Comparison of ENCODE assay signal across 9 cellular contexts in the genomic region with DNA sequence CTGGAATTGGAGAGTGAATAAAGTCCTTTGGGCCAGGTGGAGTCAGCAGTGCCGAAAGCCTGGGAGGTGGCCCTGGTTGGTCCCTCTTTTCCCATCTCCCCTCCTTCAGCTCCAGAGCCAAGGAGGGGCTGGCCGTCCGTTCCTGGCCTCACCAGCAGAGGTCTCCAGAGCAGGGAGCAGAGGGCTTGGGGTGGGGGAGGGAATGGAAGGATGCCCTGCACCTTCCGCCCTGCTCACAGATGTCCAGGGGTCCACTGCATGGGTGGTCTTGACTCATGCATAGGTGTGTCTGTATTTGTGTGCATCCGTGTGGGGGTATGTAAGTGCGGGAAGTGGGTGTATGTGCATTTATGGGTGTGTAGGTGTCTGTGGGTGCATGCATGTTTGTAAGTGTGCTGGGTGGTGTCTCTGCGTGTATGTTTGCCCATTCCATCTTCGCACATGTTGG.
DNase-seq lines count a peak whose midpoint lies in the region; ATAC-seq and TF ChIP-seq lines count a peak whose summit lies in the region.
"Had no signal": no experiment of that assay in that cellular context is flagged by ENCODE, and none has a peak within 500 bp of the region (broad histone marks: within the 10 kb centered on the region; RNA-seq: fewer than 3 reads in every experiment).

No MANE protein-coding gene starts in this region.

- no peak overlapping the region for H3K4me2 ChIP-seq in fibroblast of lung (ENCODE audit: extremely low read depth, insufficient read depth, low read length)

- H3K36me3 ChIP-seq in fibroblast of lung (ENCODE audit: control insufficient read depth, insufficient read depth, low read length) = no peaks in the 10 kb centered on the region
- no peaks in the 10 kb centered on the region for H3K36me3 ChIP-seq in uterus

- TF ChIP-seq POLR2A in uterus (IDR thresholded peaks at IDR 0.05) = no peak

- peak; percentile 26 to 59 (median 46) for DNase-seq in NCI-H1417 (lab: John Stamatoyannopoulos, UW)
- DNase-seq in NCI-H1417 treated with DMSO at 0.1 percent for 48 hours (lab: John Stamatoyannopoulos, UW) = no peak
- DNase-seq in LoVo (ENCODE audit: low spot score) = peak; percentile 24
- peak; percentile 39 for DNase-seq in activated CD8-positive, alpha-beta memory T cell treated with anti-CD3 and anti-CD28 coated beads, Interleukin-2, amount 50 U/mL, for 4 hours
- DNase-seq in fibroblast of lung (ENCODE audit: low read depth in 2 of 2) = peak; percentile 43 to 65
- DNase-seq in uterus = peak; percentile 72 to 75

- H3K9me3 ChIP-seq in fibroblast of lung (ENCODE audit: control insufficient read depth, insufficient read depth, low read depth, low read length) (no peaks in the 10 kb centered on the region), uterus (no peaks in the 10 kb centered on the region)

- peaks cover 13% of the 10 kb centered on the region for H3K36me3 Mint-ChIP-seq in nephron (ENCODE audit: low read depth)

- no peaks in the 10 kb centered on the region for H4K20me1 ChIP-seq in fibroblast of lung (ENCODE audit: control insufficient read depth, extremely low read depth, insufficient read depth, low read length)

- no peak overlapping the region for H3K4me3 Mint-ChIP-seq in nephron
- H3K4me3 Mint-ChIP-seq: stimulated activated naive CD8-positive, alpha-beta T cell treated with anti-CD3 and anti-CD28 coated beads, Interleukin-15, Interleukin-2, amounts not matched to agents 100 ng/mL and 50 ng/mL, for 24 hours had no signal

- H3K4me1 ChIP-seq in fibroblast of lung (ENCODE audit: control insufficient read depth, extremely low read depth, insufficient read depth, low read length) (peaks cover 2% of the 10 kb centered on the region), uterus (peaks cover 0 to 5% of the 10 kb centered on the region in 2 donors)

- intact Hi-C loops in uterus (cut with DNase I; ENCODE audit: low total_unique reads) = loop anchor here (5.0 kb wide), 1 partner anchor 198 kb away; no protein-coding TSS in a partner anchor

- H2AFZ ChIP-seq in fibroblast of lung (ENCODE audit: low read length) = no peak overlapping the region

- H3K27me3 ChIP-seq in fibroblast of lung (ENCODE audit: control insufficient read depth, insufficient read depth, low read length) (no peaks in the 10 kb centered on the region), uterus (no peaks in the 10 kb centered on the region)

- TF ChIP-seq CTCF in fibroblast of lung (conservative IDR thresholded peaks at IDR 0.05 in 1 of 2, IDR thresholded peaks at IDR 0.05 in 1 of 2; ENCODE audit: low read depth in 1 of 2, low read length in 2 of 2) (peak; percentile 69 to 88), nephron (IDR thresholded peaks at IDR 0.05; ENCODE audit: unreplicated experiment in 3 of 3) (peak; percentile 71 to 78 (median 72)), uterus (IDR thresholded peaks at IDR 0.05) (peak; percentile 83 to 92 (median 89))

- H3K4me1 Mint-ChIP-seq in nephron = peaks cover 52% of the 10 kb centered on the region

- no peak overlapping the region for H3K4me3 ChIP-seq in fibroblast of lung (replicated peaks in 1 of 4; ENCODE audit: control extremely low read depth in 1 of 4, insufficient read depth in 1 of 4, low read depth in 3 of 4, low read length in 4 of 4)
- H3K4me3 ChIP-seq in uterus = no peak overlapping the region

- no peak overlapping the region for H3K9ac ChIP-seq in fibroblast of lung (ENCODE audit: insufficient read depth, low read length)

- H3K79me2 ChIP-seq in fibroblast of lung (ENCODE audit: control insufficient read depth, insufficient read depth, low read length) = no peaks in the 10 kb centered on the region

- H3K27ac Mint-ChIP-seq in nephron = peak overlapping the region; percentile 70 to 79 (median 77)
- H3K27ac Mint-ChIP-seq: stimulated activated naive CD8-positive, alpha-beta T cell treated with anti-CD3 and anti-CD28 coated beads, Interleukin-15, Interleukin-2, amounts not matched to agents 100 ng/mL and 50 ng/mL, for 24 hours had no signal

- H3K27me3 Mint-ChIP-seq in nephron (ENCODE audit: low read depth) = peaks cover 12% of the 10 kb centered on the region
- H3K27me3 Mint-ChIP-seq: stimulated activated naive CD8-positive, alpha-beta T cell treated with anti-CD3 and anti-CD28 coated beads, Interleukin-15, Interleukin-2, amounts not matched to agents 100 ng/mL and 50 ng/mL, for 24 hours had no signal

- H3K27ac ChIP-seq in fibroblast of lung (ENCODE audit: insufficient read depth, low read length) (no peak overlapping the region), uterus (peak overlapping the region; percentile 57 to 64)

- no peak for ATAC-seq in HG03442 (IDR thresholded peaks at IDR 0.05; ENCODE audit: unreplicated experiment)

- H3K9me3 Mint-ChIP-seq in nephron = peaks cover 14% of the 10 kb centered on the region
